8 cellular contexts compared by ENCODE assay signal in genomic region chr5:81850932-81851331, GRCh38.
DNase-seq lines count a peak whose midpoint lies in the region; ATAC-seq and TF ChIP-seq lines count a peak whose summit lies in the region.

No MANE protein-coding gene starts in this region.

- no peaks in the 10 kb centered on the region for H4K20me1 ChIP-seq in Karpas-422 (ENCODE audit: insufficient read depth, low read depth, low read length)

- H3K9me3 ChIP-seq in Karpas-422 (ENCODE audit: low read length): no peaks in the 10 kb centered on the region
- no peaks in the 10 kb centered on the region for H3K9me3 ChIP-seq in colonic mucosa
- no peaks in the 10 kb centered on the region for H3K9me3 ChIP-seq in HAP-1

- intact Hi-C loops in colonic mucosa (cut with DNase I): loop anchor here (1.0 kb wide), 1 partner anchor 100 kb away; the partner anchor contains the start of gene SSBP2

- in situ Hi-C loops in HAP-1 (cut with MboI; ENCODE audit: low sequenced_read_pairs): loop anchor here (5.0 kb wide), 1 partner anchor 99 kb away; the partner anchor contains the start of gene SSBP2

- H3K27me3 ChIP-seq in ACC112 (ENCODE audit: insufficient read depth, low read length) (no peaks in the 10 kb centered on the region), Karpas-422 (ENCODE audit: low read length) (no peaks in the 10 kb centered on the region), colonic mucosa (no peaks in the 10 kb centered on the region), HAP-1 (ENCODE audit: low read depth) (no peaks in the 10 kb centered on the region)

- no peaks in the 10 kb centered on the region for H3K36me3 ChIP-seq in ACC112 (ENCODE audit: insufficient read depth, low read length)
- no peaks in the 10 kb centered on the region for H3K36me3 ChIP-seq in Karpas-422 (ENCODE audit: insufficient read depth, low read length)
- no peaks in the 10 kb centered on the region for H3K36me3 ChIP-seq in colonic mucosa
- H3K36me3 ChIP-seq in HAP-1 (replicated peaks): no peaks in the 10 kb centered on the region

- H3K27ac ChIP-seq in ACC112 (ENCODE audit: low read depth, low read length) (peak overlapping the region; percentile 89; the same call in 1 of the 2 replicates), Karpas-422 (ENCODE audit: low read length) (no peak overlapping the region), colonic mucosa (peak overlapping the region; percentile 94)

- peak overlapping the region; percentile 78 for H3K9ac ChIP-seq in Karpas-422 (ENCODE audit: low read length)
- H3K9ac ChIP-seq in colonic mucosa (ENCODE audit: low read depth in 2 of 2, low read length in 2 of 2): peak overlapping the region in 1 of 2 donors; percentile 73

- H3K4me1 ChIP-seq in ACC112 (ENCODE audit: control insufficient read depth, insufficient read depth, low read length, unreplicated experiment) (peaks cover 28% of the 10 kb centered on the region), Karpas-422 (ENCODE audit: low read length) (peaks cover 29% of the 10 kb centered on the region), colonic mucosa (peaks cover 13% of the 10 kb centered on the region), HAP-1 (peaks cover 40% of the 10 kb centered on the region)

- H3K4me3 ChIP-seq in ACC112 (ENCODE audit: low read depth, low read length) (peak overlapping the region; percentile 75), Karpas-422 (ENCODE audit: low read length) (peak overlapping the region; percentile 70), colonic mucosa (peak overlapping the region; percentile 45), HAP-1 (no peak overlapping the region)

- H3K4me2 ChIP-seq in Karpas-422 (ENCODE audit: low read depth, low read length, poor library complexity, severe bottlenecking): peak overlapping the region; percentile 83

- H3K9me2 ChIP-seq in Karpas-422 (replicated peaks; ENCODE audit: insufficient read depth, low read length): no peaks in the 10 kb centered on the region

- TF ChIP-seq CTCF in colonic mucosa (IDR thresholded peaks at IDR 0.05): no peak

- no peak for ATAC-seq in HG02798 (IDR thresholded peaks at IDR 0.05; ENCODE audit: poor library complexity, unreplicated experiment)

- H2AFZ ChIP-seq in ACC112 (ENCODE audit: low read length, unreplicated experiment): peak overlapping the region; percentile 29
- peak overlapping the region; percentile 79 for H2AFZ ChIP-seq in Karpas-422 (ENCODE audit: low read length)

- H3K79me2 ChIP-seq in ACC112 (ENCODE audit: control insufficient read depth, insufficient read depth, low read length, unreplicated experiment) (no peaks in the 10 kb centered on the region), Karpas-422 (ENCODE audit: low read length) (no peaks in the 10 kb centered on the region)

- DNase-seq in Karpas-422 (no peak), colonic mucosa (no peak), myocyte (ENCODE audit: low read depth) (peak; percentile 57), HAP-1 (ENCODE audit: low spot score in 2 of 2) (no peak), inferior parietal cortex (ENCODE audit: extremely low spot score) (no peak), NCI-H1930 (lab: John Stamatoyannopoulos, UW) (no peak)
